ENCODE assay signal across 20 cellular contexts in genomic region chr12:131065279-131065678, GRCh38.
DNase-seq lines count a peak whose midpoint lies in the region; ATAC-seq lines count a peak whose summit lies in the region.
"Had no signal": no experiment of that assay in that cellular context is flagged by ENCODE, and none has a peak within 500 bp of the region (broad histone marks: within the 10 kb centered on the region; RNA-seq: fewer than 3 reads in every experiment).

No MANE protein-coding gene starts in this region.

- H3K9me3 Mint-ChIP-seq in activated T-cell treated with anti-CD3 and anti-CD28 coated beads, Interleukin-2, amount 50 U/mL, for 24 hours = no peaks in the 10 kb centered on the region

- H3F3A ChIP-seq in GM23248 (ENCODE audit: insufficient read depth) = no peaks in the 10 kb centered on the region

- peak overlapping the region; percentile 56 to 97 (median 80) for H3K4me2 ChIP-seq in BLaER1 treated with 17β-estradiol and CSF1 and Interleukin-3, amounts not matched to agents 10 nM and 100 nM
- no peak overlapping the region for H3K4me2 ChIP-seq in GM23248 (ENCODE audit: unreplicated experiment)

- peak overlapping the region in 3 of 10 experiments; percentile 29 to 47 (median 36); a peak in 5 of 20 replicates for H3K4me3 ChIP-seq in BLaER1 treated with 17β-estradiol and CSF1 and Interleukin-3, amounts not matched to agents 10 nM and 100 nM
- H3K4me3 ChIP-seq in GM23248 = no peak overlapping the region

- 64 to 67% methylated on average over 11 of the region's 11 CpGs for WGBS in GM23248 (ENCODE audit: low coverage in 1 of 2, low lambda C conversion rate in 2 of 2, missing lambda C conversion rate in 2 of 2), 2 experiments

- H3K27ac ChIP-seq in BLaER1 treated with 17β-estradiol and CSF1 and Interleukin-3, amounts not matched to agents 10 nM and 100 nM = peak overlapping the region in 7 of 11 experiments; percentile 8 to 92 (median 77); a peak in 12 of 22 replicates
- no peak overlapping the region for H3K27ac ChIP-seq in GM23248
- H3K27ac ChIP-seq: HL-60 had no signal

- peak overlapping the region in 7 of 11 experiments; percentile 8 to 83 (median 65); a peak in 12 of 22 replicates for H3K9ac ChIP-seq in BLaER1 treated with 17β-estradiol and CSF1 and Interleukin-3, amounts not matched to agents 10 nM and 100 nM
- no peak overlapping the region for H3K9ac ChIP-seq in GM23248

- H3K79me2 ChIP-seq in GM23248 (ENCODE audit: insufficient read depth) = no peaks in the 10 kb centered on the region

- 0 out of 22 replicates have a peak, but pooled peaks cover 0 to 5% (median 0%) of the 10 kb centered on the region in 11 experiments for H4K20me1 ChIP-seq in BLaER1 treated with 17β-estradiol and CSF1 and Interleukin-3, amounts not matched to agents 10 nM and 100 nM
- H4K20me1 ChIP-seq in GM23248 (ENCODE audit: insufficient read depth) = no peaks in the 10 kb centered on the region

- H3K4me1 Mint-ChIP-seq in activated T-cell treated with anti-CD3 and anti-CD28 coated beads, Interleukin-2, amount 50 U/mL, for 24 hours (ENCODE audit: low read depth) = no peaks in the 10 kb centered on the region
- H3K4me1 Mint-ChIP-seq: CD4-positive, CD25-positive, alpha-beta regulatory T cell had no signal

- H3K9me2 ChIP-seq in GM23248 (ENCODE audit: insufficient read depth) = no peaks in the 10 kb centered on the region

- peaks cover 38% of the 10 kb centered on the region for H3K27me3 Mint-ChIP-seq in activated T-cell treated with anti-CD3 and anti-CD28 coated beads, Interleukin-2, amount 50 U/mL, for 24 hours

- peaks cover 0 to 14% (median 8%) of the 10 kb centered on the region in 11 experiments; a peak in 13 of 22 replicates for H3K9me3 ChIP-seq in BLaER1 treated with 17β-estradiol and CSF1 and Interleukin-3, amounts not matched to agents 10 nM and 100 nM (replicated peaks in 1 of 11)
- no peaks in the 10 kb centered on the region for H3K9me3 ChIP-seq in GM23248 (ENCODE audit: low read depth)

- H2AFZ ChIP-seq in GM23248 = no peak overlapping the region

- no peak for ATAC-seq in GM18502 (IDR thresholded peaks at IDR 0.05; ENCODE audit: poor library complexity, unreplicated experiment)

- in situ Hi-C loops in GM23248 (cut with MboI) = no loop called here

- no peak overlapping the region for H3K4me3 Mint-ChIP-seq in activated T-cell treated with anti-CD3 and anti-CD28 coated beads, Interleukin-2, amount 50 U/mL, for 24 hours
- H3K4me3 Mint-ChIP-seq: CD4-positive, CD25-positive, alpha-beta regulatory T cell had no signal

- peak; percentile 15 for DNase-seq in activated T-cell treated with anti-CD3 and anti-CD28 coated beads, Interleukin-2, amount 50 U/mL, for 24 hours
- DNase-seq in activated T-cell treated with anti-CD3 and anti-CD28 coated beads for 4 hours = no peak
- DNase-seq in islet precursor cell = peak; percentile 52
- DNase-seq in posterior vena cava (ENCODE audit: low spot score) = peak; percentile 73
- no peak for DNase-seq in activated gamma-delta T cell (lab: John Stamatoyannopoulos, UW)
- DNase-seq in GM23248 = no peak
- DNase-seq: 8988T; CD4-positive, CD25-positive, alpha-beta regulatory T cell; COR-L47; DMS 273 treated with DMSO at 0.1 percent for 48 hours; DND-41; HCEC 1CT; IMR-90; NCI-H1417; NCI-H187; NCI-H2227 treated with DMSO at 0.1 percent for 48 hours; NCI-H510A treated with DMSO at 0.1 percent for 48 hours had no signal

- H3K4me1 ChIP-seq in BLaER1 treated with 17β-estradiol and CSF1 and Interleukin-3, amounts not matched to agents 10 nM and 100 nM = peaks cover 50 to 85% (median 69%) of the 10 kb centered on the region in 10 experiments
- no peaks in the 10 kb centered on the region for H3K4me1 ChIP-seq in GM23248 (ENCODE audit: insufficient read depth)

- peaks cover 0 to 34% (median 0%) of the 10 kb centered on the region in 11 experiments; a peak in 5 of 22 replicates for H3K27me3 ChIP-seq in BLaER1 treated with 17β-estradiol and CSF1 and Interleukin-3, amounts not matched to agents 10 nM and 100 nM
- no peaks in the 10 kb centered on the region for H3K27me3 ChIP-seq in GM23248 (replicated peaks; ENCODE audit: insufficient read depth)

- H3K36me3 ChIP-seq in BLaER1 treated with 17β-estradiol and CSF1 and Interleukin-3, amounts not matched to agents 10 nM and 100 nM = no peaks in the 10 kb centered on the region
- H3K36me3 ChIP-seq in GM23248 (ENCODE audit: low read depth) = no peaks in the 10 kb centered on the region

- no peak overlapping the region for H3K27ac Mint-ChIP-seq in activated T-cell treated with anti-CD3 and anti-CD28 coated beads, Interleukin-2, amount 50 U/mL, for 24 hours
- H3K27ac Mint-ChIP-seq: CD4-positive, CD25-positive, alpha-beta regulatory T cell had no signal

- intact Hi-C loops in posterior vena cava (cut with DNase I) = no loop called here

- no peaks in the 10 kb centered on the region for H3K36me3 Mint-ChIP-seq in activated T-cell treated with anti-CD3 and anti-CD28 coated beads, Interleukin-2, amount 50 U/mL, for 24 hours (ENCODE audit: low read depth)
- H3K36me3 Mint-ChIP-seq: CD4-positive, CD25-positive, alpha-beta regulatory T cell had no signal

Comparison
In these comparisons a context has a peak if more than half of its experiments do, and no peak if none do; other contexts are left out.
1. DNase-seq: peak in activated T-cell treated with anti-CD3 and anti-CD28 coated beads, Interleukin-2, amount 50 U/mL, for 24 hours (single experiment), islet precursor cell (single experiment) and posterior vena cava (single experiment); none in activated T-cell treated with anti-CD3 and anti-CD28 coated beads for 4 hours (single experiment), activated gamma-delta T cell (single experiment) and GM23248 (single experiment).